Comparison of ENCODE assay signal across 8 cellular contexts in genomic region chr1:147928236-147929132, GRCh38. TPM values are rescaled to one million over a fixed set of nuclear protein-coding genes. Genes with fewer than 3 reads are reported as not detected.
A peak's percentile ranks its signal among the peaks of the same experiment; 100 is the strongest.
DNase-seq lines count a peak whose midpoint lies in the region; ATAC-seq and TF ChIP-seq lines count a peak whose summit lies in the region.
"Not testable (repeated sequence)": the region's sequence is repeated elsewhere in the genome, so short reads cannot be mapped to it uniquely, and the experiment has no call there.

TSS of gene GPR89B (plus strand) at chr1:147928420. CDS start at chr1:147928537, 117 bp downstream.

- peak; percentile 93 for DNase-seq in Daoy (ENCODE audit: low read depth)
- peak; percentile 95 for DNase-seq in GM23338 (ENCODE audit: low spot score)
- DNase-seq in LHCN-M2 (ENCODE audit: low read depth) = peak; percentile 80
- DNase-seq in RWPE1 (ENCODE audit: low spot score) = peak; percentile 82
- peak; percentile 74 to 88 for DNase-seq in activated T-helper 1 cell treated with anti-CD3 and anti-CD28 coated beads, Interleukin-2, amount 50 U/mL, for 16 hours (ENCODE audit: low read depth in 1 of 2, low spot score in 1 of 2)
- DNase-seq in fibroblast of peridontal ligament (ENCODE audit: extremely low read depth) = peak; percentile 63
- peak; percentile 81 to 93 (median 89) for DNase-seq in naive thymus-derived CD8-positive, alpha-beta T cell
- peak; percentile 81 for DNase-seq in stimulated activated naive B cell treated with anti-CD40 and anti-IgM and Interleukin-4, amounts not matched to agents 10 μg/mL and 1 μg/mL and 100 μg/mL, for 72 hours

- peak within 1 kb of the TSS; percentile 81 for H3K4me3 Mint-ChIP-seq in GM23338
- peak within 1 kb of the TSS; percentile 78 to 91 (median 84) for H3K4me3 Mint-ChIP-seq in naive thymus-derived CD8-positive, alpha-beta T cell
- peak within 1 kb of the TSS; percentile 82 to 88 for H3K4me3 Mint-ChIP-seq in stimulated activated naive B cell treated with anti-CD40 and anti-IgM and Interleukin-4, amounts not matched to agents 10 μg/mL and 1 μg/mL and 100 μg/mL, for 72 hours

- not testable (repeated sequence) for H3K9me2 ChIP-seq in GM23338 (ENCODE audit: insufficient read depth)

- not testable (repeated sequence) for H3K27me3 Mint-ChIP-seq in GM23338 (ENCODE audit: insufficient read depth, low read depth, poor library complexity); naive thymus-derived CD8-positive, alpha-beta T cell; stimulated activated naive B cell treated with anti-CD40 and anti-IgM and Interleukin-4, amounts not matched to agents 10 μg/mL and 1 μg/mL and 100 μg/mL, for 72 hours

- peak within 1 kb of the TSS; percentile 84 for H3K4me3 ChIP-seq in GM23338

- ATAC-seq in GM23338 = peak; percentile 98
- peak; percentile 95 to 96 for ATAC-seq in naive thymus-derived CD8-positive, alpha-beta T cell
- peak; percentile 97 to 99 for ATAC-seq in stimulated activated naive B cell treated with anti-CD40 and anti-IgM and Interleukin-4, amounts not matched to agents 10 μg/mL and 1 μg/mL and 100 μg/mL, for 72 hours (replicated peaks)

- not testable (repeated sequence) for H3K36me3 ChIP-seq in GM23338 (ENCODE audit: insufficient read depth)

- not testable (repeated sequence) for H2AFZ ChIP-seq in GM23338

- not testable (repeated sequence) for H3K9me3 Mint-ChIP-seq in GM23338; naive thymus-derived CD8-positive, alpha-beta T cell; stimulated activated naive B cell treated with anti-CD40 and anti-IgM and Interleukin-4, amounts not matched to agents 10 μg/mL and 1 μg/mL and 100 μg/mL, for 72 hours

- H3K27ac Mint-ChIP-seq in GM23338 = peak within 1 kb of the TSS; percentile 86
- H3K27ac Mint-ChIP-seq in naive thymus-derived CD8-positive, alpha-beta T cell = peak within 1 kb of the TSS; percentile 32 to 92 (median 77)
- peak within 1 kb of the TSS; percentile 81 for H3K27ac Mint-ChIP-seq in stimulated activated naive B cell treated with anti-CD40 and anti-IgM and Interleukin-4, amounts not matched to agents 10 μg/mL and 1 μg/mL and 100 μg/mL, for 72 hours

- H3K4me1 ChIP-seq in GM23338 (ENCODE audit: insufficient read depth) = not testable (repeated sequence)

- H3K79me2 ChIP-seq in GM23338 (replicated peaks; ENCODE audit: insufficient read depth) = peaks cover 18% of the 10 kb centered on the region

- H3K36me3 Mint-ChIP-seq in GM23338 (ENCODE audit: low read depth); naive thymus-derived CD8-positive, alpha-beta T cell: not testable (repeated sequence)
- H3K36me3 Mint-ChIP-seq in stimulated activated naive B cell treated with anti-CD40 and anti-IgM and Interleukin-4, amounts not matched to agents 10 μg/mL and 1 μg/mL and 100 μg/mL, for 72 hours = peaks cover 4 to 11% of the 10 kb centered on the region in 2 donors

- H3K4me1 Mint-ChIP-seq in GM23338 = peaks cover 26% of the 10 kb centered on the region
- peaks cover 18 to 35% (median 29%) of the 10 kb centered on the region in 4 donors for H3K4me1 Mint-ChIP-seq in naive thymus-derived CD8-positive, alpha-beta T cell
- peaks cover 6 to 13% of the 10 kb centered on the region in 2 donors for H3K4me1 Mint-ChIP-seq in stimulated activated naive B cell treated with anti-CD40 and anti-IgM and Interleukin-4, amounts not matched to agents 10 μg/mL and 1 μg/mL and 100 μg/mL, for 72 hours

- CTCF ChIA-PET in RWPE1 (lab: Yijun Ruan, JAX) = not testable (repeated sequence)

- peak within 1 kb of the TSS; percentile 73 for H3K4me2 ChIP-seq in GM23338

- not testable (repeated sequence) for H4K20me1 ChIP-seq in GM23338 (replicated peaks; ENCODE audit: insufficient read depth)

- POLR2A ChIA-PET in RWPE1 (lab: Yijun Ruan, JAX; ENCODE audit: low non-redundant PET); naive thymus-derived CD8-positive, alpha-beta T cell (lab: Charles Lee): not testable (repeated sequence)

- not testable (repeated sequence) for H3F3A ChIP-seq in GM23338 (replicated peaks; ENCODE audit: low read depth)

- not testable (repeated sequence) for H3K27me3 ChIP-seq in GM23338 (ENCODE audit: insufficient read depth)

- H3K27ac ChIP-seq in GM23338 (ENCODE audit: low read depth) (0 out of 2 replicates have a peak within 1 kb of the TSS, but pooled peaks have one; percentile 59), RWPE1 (peak within 1 kb of the TSS; percentile 81)

- TF ChIP-seq CTCF in GM23338 (conservative IDR thresholded peaks at IDR 0.05; ENCODE audit: low read depth in 2 of 2); RWPE1 (conservative IDR thresholded peaks at IDR 0.05; ENCODE audit: low read depth): not testable (repeated sequence)

TF ChIP-seq in GM23338, 12 proteins besides CTCF, POLR2A, EP300 and RAD21:
- TF ChIP-seq POLR2AphosphoS5 (IDR thresholded peaks at IDR 0.05; ENCODE audit: low read depth) (peak; percentile 92), CREB1 (CRISPR knock-in tag; IDR thresholded peaks at IDR 0.05; ENCODE audit: low read depth) (peak; percentile 78)

RNA-seq across cellular contexts. Expression of gene GPR89B, which starts in this region (rescaled TPM):
- 19.4 and 19.9 TPM in 2 replicates for total RNA-seq in Daoy (2014; rRNA removed; shearing (Covaris generic))
- total RNA-seq in GM23338 (2014; rRNA removed; shearing (Covaris generic)) = 25.7 and 27.7 TPM in 2 replicates
- 25.7 and 30.5 TPM in 2 replicates for polyA plus RNA-seq in GM23338 (2016; fragmentation: Nextera tagmentation; extraction: Ambion mirVana)
- 13.2 and 16.3 TPM in 2 replicates for total RNA-seq in LHCN-M2 (2014; rRNA removed)
- polyA plus RNA-seq in LHCN-M2 (2012) = 6.2 TPM
- 10 to 100 TPM; 36.5 to 36.6 TPM for total RNA-seq in naive thymus-derived CD8-positive, alpha-beta T cell
- 10 to 100 TPM; 10.2 to 18.2 (median 12.6) TPM for polyA plus RNA-seq in naive thymus-derived CD8-positive, alpha-beta T cell

Comparison
In these comparisons a context has a peak if more than half of its experiments do, and no peak if none do; other contexts are left out.
1. Peak in every context shown above with its lines: DNase-seq, ATAC-seq, H3K4me3 ChIP-seq and H3K27ac ChIP-seq.